Comparison of ENCODE assay signal across 1 cellular context in the genomic region with DNA sequence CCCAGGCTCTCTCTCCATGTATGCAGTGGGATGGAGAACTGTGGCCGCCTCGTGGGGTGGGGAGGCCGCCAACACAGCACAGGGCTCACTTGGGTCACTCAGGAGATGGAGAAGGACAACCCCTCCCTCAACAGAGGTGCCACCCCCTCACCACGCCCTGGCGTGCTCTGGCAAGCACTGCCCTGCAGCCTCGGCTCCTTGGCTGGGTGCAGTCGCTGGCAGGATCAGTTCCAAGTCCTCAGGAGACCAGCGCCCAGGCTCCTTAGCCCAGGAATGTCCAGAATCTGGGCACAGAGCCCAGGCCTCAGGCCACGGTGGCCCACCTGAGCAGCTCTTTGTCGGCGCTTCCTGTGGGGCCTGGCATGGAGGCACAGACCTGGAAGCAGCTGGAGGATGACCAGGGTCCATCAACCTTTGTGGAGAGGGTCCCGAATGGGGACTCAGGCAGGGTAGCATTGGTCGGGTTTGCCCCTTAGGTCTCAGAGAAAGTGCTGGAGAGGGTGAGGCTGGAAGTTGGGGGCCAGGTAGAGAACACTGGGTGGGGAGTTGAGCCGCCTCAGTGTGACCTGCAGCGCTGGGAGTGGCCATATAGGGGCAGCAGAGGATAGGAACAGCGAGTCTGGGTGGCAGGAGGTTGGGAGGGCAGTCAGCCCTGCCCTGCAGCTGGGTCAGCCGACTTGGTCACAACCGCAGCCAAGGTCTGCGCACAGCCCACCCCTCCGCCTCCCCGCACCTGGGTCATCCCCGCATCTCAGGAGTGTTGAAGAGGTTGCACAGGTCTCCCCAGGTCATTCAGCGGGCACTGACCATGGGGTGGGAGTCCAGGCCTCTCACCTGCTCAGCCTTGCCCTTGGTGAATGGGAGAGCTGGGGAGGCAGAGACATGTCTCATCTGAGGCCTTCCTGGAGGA.
TF ChIP-seq lines count a peak whose summit lies in the region.

No MANE protein-coding gene starts in this region.

TF ChIP-seq in HepG2, 621 proteins besides CTCF, POLR2A, EP300 and RAD21 (continued from another document and continues in another):
- no peak for TF ChIP-seq ATF5 (CRISPR knock-in tag; IDR thresholded peaks at IDR 0.05; ENCODE audit: low read depth)
- no peak for TF ChIP-seq ZNF878 (CRISPR knock-in tag; IDR thresholded peaks at IDR 0.05)
- TF ChIP-seq RXRB (CRISPR knock-in tag; IDR thresholded peaks at IDR 0.05; ENCODE audit: borderline replicate concordance): peak; percentile 10; the same call in 1 of the 2 replicates
- TF ChIP-seq ZNF777 (CRISPR knock-in tag; IDR thresholded peaks at IDR 0.05): no peak
- no peak for TF ChIP-seq DR1 (CRISPR knock-in tag; IDR thresholded peaks at IDR 0.05)
- no peak for TF ChIP-seq SOX5 (CRISPR knock-in tag; IDR thresholded peaks at IDR 0.05; ENCODE audit: borderline replicate concordance)
- TF ChIP-seq SAFB2 (CRISPR knock-in tag; IDR thresholded peaks at IDR 0.05; ENCODE audit: borderline replicate concordance, low read depth): no peak
- TF ChIP-seq HDAC1 (CRISPR knock-in tag; IDR thresholded peaks at IDR 0.05): no peak
- TF ChIP-seq SP140L (CRISPR knock-in tag; IDR thresholded peaks at IDR 0.05; ENCODE audit: borderline replicate concordance): no peak
- TF ChIP-seq KDM6A (CRISPR knock-in tag; IDR thresholded peaks at IDR 0.05; ENCODE audit: low read depth): no peak
- TF ChIP-seq KLF11 (CRISPR knock-in tag; IDR thresholded peaks at IDR 0.05): no peak
- TF ChIP-seq FOXO1 (CRISPR knock-in tag; IDR thresholded peaks at IDR 0.05): no peak
- TF ChIP-seq, protein P1, sequence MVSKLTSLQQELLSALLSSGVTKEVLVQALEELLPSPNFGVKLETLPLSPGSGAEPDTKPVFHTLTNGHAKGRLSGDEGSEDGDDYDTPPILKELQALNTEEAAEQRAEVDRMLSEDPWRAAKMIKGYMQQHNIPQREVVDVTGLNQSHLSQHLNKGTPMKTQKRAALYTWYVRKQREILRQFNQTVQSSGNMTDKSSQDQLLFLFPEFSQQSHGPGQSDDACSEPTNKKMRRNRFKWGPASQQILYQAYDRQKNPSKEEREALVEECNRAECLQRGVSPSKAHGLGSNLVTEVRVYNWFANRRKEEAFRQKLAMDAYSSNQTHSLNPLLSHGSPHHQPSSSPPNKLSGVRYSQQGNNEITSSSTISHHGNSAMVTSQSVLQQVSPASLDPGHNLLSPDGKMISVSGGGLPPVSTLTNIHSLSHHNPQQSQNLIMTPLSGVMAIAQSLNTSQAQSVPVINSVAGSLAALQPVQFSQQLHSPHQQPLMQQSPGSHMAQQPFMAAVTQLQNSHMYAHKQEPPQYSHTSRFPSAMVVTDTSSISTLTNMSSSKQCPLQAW (CRISPR knock-in tag; IDR thresholded peaks at IDR 0.05): peak; percentile 51; the same call in 1 of the 2 replicates
- TF ChIP-seq, protein P2, sequence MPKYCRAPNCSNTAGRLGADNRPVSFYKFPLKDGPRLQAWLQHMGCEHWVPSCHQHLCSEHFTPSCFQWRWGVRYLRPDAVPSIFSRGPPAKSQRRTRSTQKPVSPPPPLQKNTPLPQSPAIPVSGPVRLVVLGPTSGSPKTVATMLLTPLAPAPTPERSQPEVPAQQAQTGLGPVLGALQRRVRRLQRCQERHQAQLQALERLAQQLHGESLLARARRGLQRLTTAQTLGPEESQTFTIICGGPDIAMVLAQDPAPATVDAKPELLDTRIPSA (CRISPR knock-in tag; IDR thresholded peaks at IDR 0.05; ENCODE audit: borderline replicate concordance): no peak
- no peak for TF ChIP-seq ZNF839 (CRISPR knock-in tag; IDR thresholded peaks at IDR 0.05; ENCODE audit: borderline replicate concordance)
- TF ChIP-seq NFIC (IDR thresholded peaks at IDR 0.05; ENCODE audit: low read length): no peak
- peak; percentile 60; the same call in 1 of the 2 replicates for TF ChIP-seq SALL1 (CRISPR knock-in tag; IDR thresholded peaks at IDR 0.05)
- no peak for TF ChIP-seq NBN (conservative IDR thresholded peaks at IDR 0.05)
- TF ChIP-seq ZNF296 (CRISPR knock-in tag; conservative IDR thresholded peaks at IDR 0.05): no peak
- TF ChIP-seq ZNF629 (CRISPR knock-in tag; conservative IDR thresholded peaks at IDR 0.05): no peak
- no peak for TF ChIP-seq ZNF879 (CRISPR knock-in tag; IDR thresholded peaks at IDR 0.05)
- TF ChIP-seq, protein P3, sequence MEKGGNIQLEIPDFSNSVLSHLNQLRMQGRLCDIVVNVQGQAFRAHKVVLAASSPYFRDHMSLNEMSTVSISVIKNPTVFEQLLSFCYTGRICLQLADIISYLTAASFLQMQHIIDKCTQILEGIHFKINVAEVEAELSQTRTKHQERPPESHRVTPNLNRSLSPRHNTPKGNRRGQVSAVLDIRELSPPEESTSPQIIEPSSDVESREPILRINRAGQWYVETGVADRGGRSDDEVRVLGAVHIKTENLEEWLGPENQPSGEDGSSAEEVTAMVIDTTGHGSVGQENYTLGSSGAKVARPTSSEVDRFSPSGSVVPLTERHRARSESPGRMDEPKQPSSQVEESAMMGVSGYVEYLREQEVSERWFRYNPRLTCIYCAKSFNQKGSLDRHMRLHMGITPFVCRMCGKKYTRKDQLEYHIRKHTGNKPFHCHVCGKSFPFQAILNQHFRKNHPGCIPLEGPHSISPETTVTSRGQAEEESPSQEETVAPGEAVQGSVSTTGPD (CRISPR knock-in tag; IDR thresholded peaks at IDR 0.05): no peak
- no peak for TF ChIP-seq ATRX (CRISPR knock-in tag; IDR thresholded peaks at IDR 0.05; ENCODE audit: borderline replicate concordance)
- no peak for TF ChIP-seq ZNF546 (CRISPR knock-in tag; conservative IDR thresholded peaks at IDR 0.05)
- TF ChIP-seq NFATC3 (CRISPR knock-in tag; IDR thresholded peaks at IDR 0.05): no peak
- TF ChIP-seq KMT2B (CRISPR knock-in tag; IDR thresholded peaks at IDR 0.05): 0 out of 2 replicates have a peak, but pooled peaks have one; percentile 32
- TF ChIP-seq ZNF510 (CRISPR knock-in tag; IDR thresholded peaks at IDR 0.05; ENCODE audit: low read depth): peak; percentile 65; the same call in 1 of the 2 replicates
- TF ChIP-seq ERF (CRISPR knock-in tag; IDR thresholded peaks at IDR 0.05): peak; percentile 60; the same call in 1 of the 2 replicates
- TF ChIP-seq ZNF558 (CRISPR knock-in tag; IDR thresholded peaks at IDR 0.05; ENCODE audit: borderline replicate concordance): no peak
- no peak for TF ChIP-seq MXI1 (IDR thresholded peaks at IDR 0.05; ENCODE audit: borderline replicate concordance, low read depth, low read length)
- TF ChIP-seq HNF4A (CRISPR knock-in tag; IDR thresholded peaks at IDR 0.05): no peak
- TF ChIP-seq, protein P4, sequence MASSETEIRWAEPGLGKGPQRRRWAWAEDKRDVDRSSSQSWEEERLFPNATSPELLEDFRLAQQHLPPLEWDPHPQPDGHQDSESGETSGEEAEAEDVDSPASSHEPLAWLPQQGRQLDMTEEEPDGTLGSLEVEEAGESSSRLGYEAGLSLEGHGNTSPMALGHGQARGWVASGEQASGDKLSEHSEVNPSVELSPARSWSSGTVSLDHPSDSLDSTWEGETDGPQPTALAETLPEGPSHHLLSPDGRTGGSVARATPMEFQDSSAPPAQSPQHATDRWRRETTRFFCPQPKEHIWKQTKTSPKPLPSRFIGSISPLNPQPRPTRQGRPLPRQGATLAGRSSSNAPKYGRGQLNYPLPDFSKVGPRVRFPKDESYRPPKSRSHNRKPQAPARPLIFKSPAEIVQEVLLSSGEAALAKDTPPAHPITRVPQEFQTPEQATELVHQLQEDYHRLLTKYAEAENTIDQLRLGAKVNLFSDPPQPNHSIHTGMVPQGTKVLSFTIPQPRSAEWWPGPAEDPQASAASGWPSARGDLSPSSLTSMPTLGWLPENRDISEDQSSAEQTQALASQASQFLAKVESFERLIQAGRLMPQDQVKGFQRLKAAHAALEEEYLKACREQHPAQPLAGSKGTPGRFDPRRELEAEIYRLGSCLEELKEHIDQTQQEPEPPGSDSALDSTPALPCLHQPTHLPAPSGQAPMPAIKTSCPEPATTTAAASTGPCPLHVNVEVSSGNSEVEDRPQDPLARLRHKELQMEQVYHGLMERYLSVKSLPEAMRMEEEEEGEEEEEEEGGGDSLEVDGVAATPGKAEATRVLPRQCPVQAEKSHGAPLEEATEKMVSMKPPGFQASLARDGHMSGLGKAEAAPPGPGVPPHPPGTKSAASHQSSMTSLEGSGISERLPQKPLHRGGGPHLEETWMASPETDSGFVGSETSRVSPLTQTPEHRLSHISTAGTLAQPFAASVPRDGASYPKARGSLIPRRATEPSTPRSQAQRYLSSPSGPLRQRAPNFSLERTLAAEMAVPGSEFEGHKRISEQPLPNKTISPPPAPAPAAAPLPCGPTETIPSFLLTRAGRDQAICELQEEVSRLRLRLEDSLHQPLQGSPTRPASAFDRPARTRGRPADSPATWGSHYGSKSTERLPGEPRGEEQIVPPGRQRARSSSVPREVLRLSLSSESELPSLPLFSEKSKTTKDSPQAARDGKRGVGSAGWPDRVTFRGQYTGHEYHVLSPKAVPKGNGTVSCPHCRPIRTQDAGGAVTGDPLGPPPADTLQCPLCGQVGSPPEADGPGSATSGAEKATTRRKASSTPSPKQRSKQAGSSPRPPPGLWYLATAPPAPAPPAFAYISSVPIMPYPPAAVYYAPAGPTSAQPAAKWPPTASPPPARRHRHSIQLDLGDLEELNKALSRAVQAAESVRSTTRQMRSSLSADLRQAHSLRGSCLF (CRISPR knock-in tag; IDR thresholded peaks at IDR 0.05; ENCODE audit: borderline replicate concordance): no peak
- TF ChIP-seq PPARG (CRISPR knock-in tag; conservative IDR thresholded peaks at IDR 0.05): no peak
- TF ChIP-seq ZNF644 (CRISPR knock-in tag; IDR thresholded peaks at IDR 0.05; ENCODE audit: low read depth): no peak
- 0 out of 2 replicates have a peak, but pooled peaks have one; percentile 44 for TF ChIP-seq PRDM10 (CRISPR knock-in tag; IDR thresholded peaks at IDR 0.05; ENCODE audit: low read depth)
- no peak for TF ChIP-seq ARID2 (CRISPR knock-in tag; IDR thresholded peaks at IDR 0.05; ENCODE audit: borderline replicate concordance)
- TF ChIP-seq ZNF589 (CRISPR knock-in tag; conservative IDR thresholded peaks at IDR 0.05): no peak
- no peak for TF ChIP-seq ZNF746 (CRISPR knock-in tag; IDR thresholded peaks at IDR 0.05)
- no peak for TF ChIP-seq ZNF672 (CRISPR knock-in tag; IDR thresholded peaks at IDR 0.05)
- no peak for TF ChIP-seq GRHL1 (CRISPR knock-in tag; conservative IDR thresholded peaks at IDR 0.05)
- TF ChIP-seq ZBTB21 (CRISPR knock-in tag; IDR thresholded peaks at IDR 0.05): no peak
- TF ChIP-seq MAFF (IDR thresholded peaks at IDR 0.05; ENCODE audit: low read depth, low read length): no peak
- TF ChIP-seq ZBTB3 (CRISPR knock-in tag; IDR thresholded peaks at IDR 0.05; ENCODE audit: borderline replicate concordance, low read depth): no peak
- TF ChIP-seq BCL6 (CRISPR knock-in tag; IDR thresholded peaks at IDR 0.05): no peak
- no peak for TF ChIP-seq JDP2 (CRISPR knock-in tag; IDR thresholded peaks at IDR 0.05; ENCODE audit: borderline replicate concordance)
- TF ChIP-seq ZNF160 (CRISPR knock-in tag; IDR thresholded peaks at IDR 0.05): no peak
- TF ChIP-seq RBM22 (optimal IDR thresholded peaks at IDR 0.05; ENCODE audit: low read length): no peak
- TF ChIP-seq CENPX (CRISPR knock-in tag; IDR thresholded peaks at IDR 0.05): no peak
- TF ChIP-seq LCORL (IDR thresholded peaks at IDR 0.05): no peak
- peak; percentile 32; the same call in 1 of the 2 replicates for TF ChIP-seq LCORL (CRISPR knock-in tag; IDR thresholded peaks at IDR 0.05)
- TF ChIP-seq ZNF569 (CRISPR knock-in tag; IDR thresholded peaks at IDR 0.05; ENCODE audit: borderline replicate concordance): no peak
- TF ChIP-seq ZNF772 (CRISPR knock-in tag; IDR thresholded peaks at IDR 0.05): no peak
- no peak for TF ChIP-seq EED (CRISPR knock-in tag; IDR thresholded peaks at IDR 0.05)
- no peak for TF ChIP-seq ZNF766 (CRISPR knock-in tag; IDR thresholded peaks at IDR 0.05; ENCODE audit: borderline replicate concordance)
- no peak for TF ChIP-seq NFE2L1 (CRISPR knock-in tag; IDR thresholded peaks at IDR 0.05; ENCODE audit: borderline replicate concordance)
- TF ChIP-seq TBX3 (IDR thresholded peaks at IDR 0.05; ENCODE audit: borderline replicate concordance): no peak
- TF ChIP-seq ZKSCAN8 (CRISPR knock-in tag; IDR thresholded peaks at IDR 0.05; ENCODE audit: borderline replicate concordance): no peak
- no peak; the same call in 1 of the 2 replicates for TF ChIP-seq ZNF335 (CRISPR knock-in tag; IDR thresholded peaks at IDR 0.05)
